ENCODE assay signal across 8 cellular contexts in genomic region chr19:7852851-7853759, GRCh38. TPM values are rescaled to one million over a fixed set of nuclear protein-coding genes. Genes with fewer than 3 reads are reported as not detected.
A peak's percentile ranks its signal among the peaks of the same experiment; 100 is the strongest.
DNase-seq lines count a peak whose midpoint lies in the region; ATAC-seq and TF ChIP-seq lines count a peak whose summit lies in the region.

No MANE protein-coding gene starts in this region.

- TF ChIP-seq CTCF in GM12865 (IDR thresholded peaks at IDR 0.05; ENCODE audit: insufficient read depth, low read depth, low read length, missing control alignments) (peak; percentile 87), sigmoid colon (IDR thresholded peaks at IDR 0.05) (peak; percentile 44 to 86 (median 60))

- peak; percentile 80 for ATAC-seq in T-helper 17 cell
- no peak for ATAC-seq in HG03378 (IDR thresholded peaks at IDR 0.05; ENCODE audit: unreplicated experiment)
- no peak for ATAC-seq in HG03442 (IDR thresholded peaks at IDR 0.05; ENCODE audit: unreplicated experiment)

- WGBS in sigmoid colon, 2 donors = 21 to 30% methylated on average over 45 of the region's 45 CpGs

- no peaks in the 10 kb centered on the region for H3K9me3 ChIP-seq in T-helper 17 cell (ENCODE audit: control insufficient read depth, low read length, poor library complexity, severe bottlenecking)
- no peaks in the 10 kb centered on the region for H3K9me3 ChIP-seq in sigmoid colon

- peaks cover 8% of the 10 kb centered on the region for H3K4me1 Mint-ChIP-seq in T-helper 17 cell

- H3K27me3 ChIP-seq in sigmoid colon = peaks cover 0 to 48% (median 17%) of the 10 kb centered on the region in 3 donors

- peaks cover 0 to 15% (median 0%) of the 10 kb centered on the region in 4 donors for H3K36me3 ChIP-seq in sigmoid colon

- no peak for TF ChIP-seq EP300 in sigmoid colon (IDR thresholded peaks at IDR 0.05)

- peaks cover 10% of the 10 kb centered on the region for H3K27me3 Mint-ChIP-seq in T-helper 17 cell

- intact Hi-C loops in sigmoid colon (cut with DNase I) = loop anchor here (1.0 to 10.0 kb wide), 3 partner anchors 50 to 400 kb away; partner anchors contain the start of genes ELAVL1 and MAP2K7

- H3K27ac ChIP-seq in sigmoid colon = peak overlapping the region in 2 of 4 donors; percentile 12 to 19

- H3K4me3 ChIP-seq in GM12865 (ENCODE audit: low read depth, low read length) (no peak overlapping the region), sigmoid colon (no peak overlapping the region)

- H3K4me1 ChIP-seq in sigmoid colon = peaks cover 0 to 9% (median 7%) of the 10 kb centered on the region in 4 donors

- no peak overlapping the region for H3K27ac Mint-ChIP-seq in T-helper 17 cell

- TF ChIP-seq POLR2A in sigmoid colon (IDR thresholded peaks at IDR 0.05) = no peak

- DNase-seq in GM12865 (ENCODE audit: low read depth) (peak; percentile 85), NCI-H1105 (lab: John Stamatoyannopoulos, UW) (peak; percentile 90), T-helper 17 cell (peak; percentile 52 to 59 (median 55)), amygdala (lab: John Stamatoyannopoulos, UW) (peak in 40 of 56 donors; percentile 18 to 84 (median 55)), hepatic stellate cell (ENCODE audit: low spot score) (peak; percentile 89), sigmoid colon (no peak)

- H3K36me3 Mint-ChIP-seq in T-helper 17 cell (ENCODE audit: low read depth) = no peaks in the 10 kb centered on the region

- peak overlapping the region; percentile 28 for H3K4me3 Mint-ChIP-seq in T-helper 17 cell

RNA-seq across cellular contexts. Expression of gene PRR36, which starts 21.1 kb away (rescaled TPM):
- total RNA-seq in T-helper 17 cell (under 1 TPM; 0.37 to 0.63 TPM), sigmoid colon (not detected)
- polyA plus RNA-seq in sigmoid colon = under 1 TPM in 2 of 3 donors, not detected in 1; under 0.01 to 0.23 TPM

RNA-seq across cellular contexts. Expression of gene EVI5L, which starts 23.1 kb away (rescaled TPM):
- total RNA-seq in T-helper 17 cell = 10 to 100 TPM in 1 of 2 donors, 1 to 10 TPM in 1; 9.3 to 10.1 TPM
- total RNA-seq in sigmoid colon = 10 to 100 TPM in 3 of 4 donors, 1 to 10 TPM in 1; 8.4 to 18.6 (median 12.5) TPM
- 10 to 100 TPM in 1 of 3 donors, 1 to 10 TPM in 2; 5.3 to 11.4 (median 6.0) TPM for polyA plus RNA-seq in sigmoid colon

RNA-seq across cellular contexts. Expression of gene LRRC8E, which starts 35.2 kb away (rescaled TPM):
- total RNA-seq in T-helper 17 cell = not detected
- not detected for total RNA-seq in sigmoid colon
- polyA plus RNA-seq in sigmoid colon = 1 to 10 TPM in 2 of 3 donors, under 1 TPM in 1; 0.23 to 1.2 (median 1.2) TPM

RNA-seq across cellular contexts. Expression of gene MAP2K7, which starts 50.6 kb away (rescaled TPM):
- total RNA-seq in T-helper 17 cell = 100 to 1,000 TPM; 104 to 107 TPM
- total RNA-seq in sigmoid colon = 10 to 100 TPM; 12.5 to 20.2 (median 17.4) TPM
- 10 to 100 TPM; 15.6 to 27.8 (median 15.7) TPM for polyA plus RNA-seq in sigmoid colon
